8 cellular contexts compared by ENCODE assay signal in genomic region chr12:48182659-48183058, GRCh38. TPM values are rescaled to one million over a fixed set of nuclear protein-coding genes. Genes with fewer than 3 reads are reported as not detected.
DNase-seq lines count a peak whose midpoint lies in the region; ATAC-seq and TF ChIP-seq lines count a peak whose summit lies in the region.

No MANE protein-coding gene starts in this region.

- H3K36me3 Mint-ChIP-seq in CD8-positive, alpha-beta T cell, result peaks cover 5% of the 10 kb centered on the region

- intact Hi-C loops in CD8-positive, alpha-beta T cell (cut with DNase I, micrococcal nuclease), result loop anchor here (1.0 to 10.0 kb wide), 7 partner anchors 16 to 436 kb away; partner anchors contain the start of genes ASB8 (in 2 of the 2), SENP1 (in 1 of the 2) and ZNF641 (in 1 of the 2)

- no peak for DNase-seq in CD8-positive, alpha-beta T cell
- DNase-seq in Karpas-422 (no peak), foreskin keratinocyte (no peak), Ammon's horn (ENCODE audit: low spot score) (no peak), NCI-H2107 treated with DMSO at 0.1 percent for 48 hours (lab: John Stamatoyannopoulos, UW; ENCODE audit: unreplicated experiment) (no peak)
- no peak for DNase-seq in effector memory CD4-positive, alpha-beta T cell

- H3K9me3 Mint-ChIP-seq in CD8-positive, alpha-beta T cell, result no peaks in the 10 kb centered on the region

- POLR2A ChIA-PET in CD8-positive, alpha-beta T cell (lab: Charles Lee), result interaction anchor here (1.0 to 2.9 kb wide), 5 partner anchors 16 to 255 kb away, joined by 3 to 24 read pairs (median 5); partner anchors contain the start of gene ASB8

- H3K9me2 ChIP-seq in Karpas-422 (replicated peaks; ENCODE audit: insufficient read depth, low read length), result no peaks in the 10 kb centered on the region

- no peaks in the 10 kb centered on the region for H4K20me1 ChIP-seq in Karpas-422 (ENCODE audit: insufficient read depth, low read depth, low read length)

- no peaks in the 10 kb centered on the region for H3K79me2 ChIP-seq in Karpas-422 (ENCODE audit: low read length)

- H3K27me3 ChIP-seq in CD8-positive, alpha-beta T cell (ENCODE audit: insufficient read depth, low read length), result peaks cover 6% of the 10 kb centered on the region
- H3K27me3 ChIP-seq in Karpas-422 (ENCODE audit: low read length), result no peaks in the 10 kb centered on the region
- H3K27me3 ChIP-seq in effector memory CD4-positive, alpha-beta T cell (replicated peaks; ENCODE audit: control insufficient read depth, insufficient read depth, low read length, poor library complexity, severe bottlenecking), result peaks cover 11% of the 10 kb centered on the region
- H3K27me3 ChIP-seq in neutrophil, result peaks cover 100% of the 10 kb centered on the region
- peaks cover 78% of the 10 kb centered on the region for H3K27me3 ChIP-seq in foreskin keratinocyte

- H3K27me3 Mint-ChIP-seq in CD8-positive, alpha-beta T cell (ENCODE audit: low read depth), result peaks cover 31% of the 10 kb centered on the region

- no peak for ATAC-seq in CD8-positive, alpha-beta T cell
- ATAC-seq in HG03460 (IDR thresholded peaks at IDR 0.05; ENCODE audit: unreplicated experiment) (no peak), foreskin keratinocyte (no peak)

- H3K4me3 ChIP-seq in CD8-positive, alpha-beta T cell (ENCODE audit: low read depth, low read length), result peak overlapping the region; percentile 99
- H3K4me3 ChIP-seq in Karpas-422 (ENCODE audit: low read length) (peak overlapping the region; percentile 85), neutrophil (ENCODE audit: low read depth in 1 of 2, low read length in 1 of 2) (peak overlapping the region; percentile 72 to 81)
- H3K4me3 ChIP-seq in effector memory CD4-positive, alpha-beta T cell (ENCODE audit: insufficient read depth, low read depth, low read length, poor library complexity, severe bottlenecking), result peak overlapping the region; percentile 77

- H2AFZ ChIP-seq in Karpas-422 (ENCODE audit: low read length), result peak overlapping the region; percentile 97; the same call in 1 of the 2 replicates

- no peaks in the 10 kb centered on the region for H3K9me3 ChIP-seq in CD8-positive, alpha-beta T cell (ENCODE audit: low read length)
- no peaks in the 10 kb centered on the region for H3K9me3 ChIP-seq in Karpas-422 (ENCODE audit: low read length)
- no peaks in the 10 kb centered on the region for H3K9me3 ChIP-seq in effector memory CD4-positive, alpha-beta T cell (ENCODE audit: control insufficient read depth, low read length)
- no peaks in the 10 kb centered on the region for H3K9me3 ChIP-seq in neutrophil

- peak overlapping the region; percentile 84 for H3K4me2 ChIP-seq in Karpas-422 (ENCODE audit: low read depth, low read length, poor library complexity, severe bottlenecking)

- H3K4me3 Mint-ChIP-seq in CD8-positive, alpha-beta T cell, result peak overlapping the region; percentile 93

- H3K27ac ChIP-seq in CD8-positive, alpha-beta T cell (ENCODE audit: low read depth, low read length), result peak overlapping the region; percentile 85
- H3K27ac ChIP-seq in Karpas-422 (ENCODE audit: low read length), result no peak overlapping the region
- peak overlapping the region; percentile 77 for H3K27ac ChIP-seq in effector memory CD4-positive, alpha-beta T cell (ENCODE audit: insufficient read depth, low read length, poor library complexity, severe bottlenecking)
- H3K27ac ChIP-seq in neutrophil, result no peak overlapping the region
- H3K27ac ChIP-seq in foreskin keratinocyte, result no peak overlapping the region

- peaks cover 14% of the 10 kb centered on the region for H3K4me1 ChIP-seq in CD8-positive, alpha-beta T cell (ENCODE audit: insufficient read depth, low read length)
- peaks cover 40% of the 10 kb centered on the region for H3K4me1 ChIP-seq in Karpas-422 (ENCODE audit: low read length)
- H3K4me1 ChIP-seq in effector memory CD4-positive, alpha-beta T cell (ENCODE audit: control insufficient read depth, insufficient read depth, low read length, poor library complexity, severe bottlenecking), result peaks cover 15% of the 10 kb centered on the region
- peaks cover 14 to 23% of the 10 kb centered on the region in 2 experiments for H3K4me1 ChIP-seq in neutrophil (ENCODE audit: control insufficient read depth in 1 of 2, insufficient read depth in 1 of 2, low read depth in 1 of 2, low read length in 1 of 2)
- H3K4me1 ChIP-seq in foreskin keratinocyte, result no peaks in the 10 kb centered on the region

- H3K4me1 Mint-ChIP-seq in CD8-positive, alpha-beta T cell (ENCODE audit: low read depth), result peaks cover 6% of the 10 kb centered on the region

- H3K27ac Mint-ChIP-seq in CD8-positive, alpha-beta T cell, result no peak overlapping the region

- no peaks in the 10 kb centered on the region for H3K36me3 ChIP-seq in CD8-positive, alpha-beta T cell (ENCODE audit: insufficient read depth, low read length)
- H3K36me3 ChIP-seq in Karpas-422 (ENCODE audit: insufficient read depth, low read length) (no peaks in the 10 kb centered on the region), neutrophil (no peaks in the 10 kb centered on the region)
- no peaks in the 10 kb centered on the region for H3K36me3 ChIP-seq in effector memory CD4-positive, alpha-beta T cell (ENCODE audit: control insufficient read depth, insufficient read depth, low read length)

- CTCF ChIA-PET in CD8-positive, alpha-beta T cell (lab: Charles Lee), result interaction anchor here (0.6 to 8.8 kb wide), 16 partner anchors 9 to 436 kb away, joined by 3 to 95 read pairs (median 3); partner anchors contain the start of genes ASB8, OR10AD1 and TMEM106C

- no peak for TF ChIP-seq CTCF in CD8-positive, alpha-beta T cell (IDR thresholded peaks at IDR 0.05)
- no peak for TF ChIP-seq CTCF in neutrophil (IDR thresholded peaks at IDR 0.05)
- no peak for TF ChIP-seq CTCF in foreskin keratinocyte (conservative IDR thresholded peaks at IDR 0.05)

- peak overlapping the region; percentile 76 for H3K9ac ChIP-seq in Karpas-422 (ENCODE audit: low read length)

RNA-seq across cellular contexts. Expression of gene CCDC184, which starts 0.8 kb away (rescaled TPM):
- 1 to 10 TPM in 1 of 2 experiments, under 1 TPM in 1; 0.90 to 1.3 TPM for total RNA-seq in CD8-positive, alpha-beta T cell
- total RNA-seq in Karpas-422 (2014; rRNA removed; shearing (Covaris generic); ENCODE audit: low replicate concordance), result 1.2 and 2.5 TPM in 2 replicates
- total RNA-seq in foreskin keratinocyte, result 0.35 and 1.4 TPM in 2 replicates
- polyA plus RNA-seq in foreskin keratinocyte, result 0.58 and 1.6 TPM in 2 replicates

RNA-seq across cellular contexts. Expression of gene OR10AD1, which starts 20.4 kb away (rescaled TPM):
- total RNA-seq in CD8-positive, alpha-beta T cell, result not detected
- total RNA-seq in Karpas-422 (2014; rRNA removed; shearing (Covaris generic); ENCODE audit: low replicate concordance), result not detected in 2 replicates
- total RNA-seq in foreskin keratinocyte, result not detected in 2 replicates
- polyA plus RNA-seq in foreskin keratinocyte, result not detected in 2 replicates

RNA-seq across cellular contexts. Expression of gene ASB8, which starts 25.3 kb away (rescaled TPM):
- 10 to 100 TPM; 54.7 to 55.6 TPM for total RNA-seq in CD8-positive, alpha-beta T cell
- 22.2 and 42.7 TPM in 2 replicates for total RNA-seq in Karpas-422 (2014; rRNA removed; shearing (Covaris generic); ENCODE audit: low replicate concordance)
- total RNA-seq in foreskin keratinocyte, result 12.0 and 13.6 TPM in 2 replicates
- 6.7 and 7.6 TPM in 2 replicates for polyA plus RNA-seq in foreskin keratinocyte

Comparison
In these comparisons a context has a peak if more than half of its experiments do, and no peak if none do; other contexts are left out.
1. H3K27ac ChIP-seq: peak in CD8-positive, alpha-beta T cell (single experiment) and effector memory CD4-positive, alpha-beta T cell (single experiment); none in Karpas-422 (single experiment), neutrophil (single experiment) and foreskin keratinocyte (single experiment).
2. Peak in every context shown above with its lines, with median percentiles within 50 percentile points of each other: H3K4me3 ChIP-seq.